12 cellular contexts compared by ENCODE assay signal in the genomic region with DNA sequence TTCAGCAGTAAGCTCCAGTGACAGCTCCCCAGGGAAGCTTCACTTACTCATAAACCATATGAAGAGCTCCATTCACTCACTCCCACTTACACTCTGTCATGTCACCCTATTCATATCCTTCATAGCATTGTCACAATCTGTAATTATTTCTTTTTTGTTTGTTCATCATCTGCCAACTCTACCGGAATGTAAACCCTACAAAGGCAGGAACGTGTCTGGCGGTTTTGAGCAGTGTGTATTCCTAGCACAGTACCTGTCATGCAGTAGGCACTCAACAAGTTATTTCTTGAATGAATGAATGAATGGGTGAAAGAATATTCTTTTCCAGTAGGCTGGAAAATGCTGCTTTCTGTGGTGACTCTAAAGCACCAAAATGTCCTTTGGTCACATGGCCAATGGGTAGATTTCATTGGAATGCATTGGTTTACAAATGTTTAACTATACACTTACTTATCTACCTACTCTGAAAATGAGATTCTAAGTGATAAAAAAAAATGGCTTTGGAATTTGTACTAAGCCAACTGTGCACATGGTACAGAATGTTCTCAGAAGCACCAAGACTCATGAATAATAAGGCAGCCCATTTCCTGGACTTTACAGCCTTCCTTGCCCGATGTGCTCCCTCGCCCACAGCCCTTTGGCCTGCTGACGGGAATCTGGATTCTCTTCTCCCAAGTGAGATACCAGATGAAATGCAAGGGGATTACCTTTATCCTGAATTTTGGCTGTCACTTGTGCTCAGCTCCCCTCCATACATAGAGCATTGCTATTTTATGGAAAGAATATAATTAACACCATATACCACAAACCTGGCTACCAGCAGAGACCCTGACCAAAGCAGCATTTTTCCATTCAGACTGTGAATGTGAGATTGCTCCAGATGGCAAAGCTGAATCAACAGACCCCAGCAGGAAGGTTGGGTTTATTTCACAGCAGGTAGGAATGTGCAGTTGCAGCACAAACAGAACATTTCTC.
DNase-seq lines count a peak whose midpoint lies in the region; ATAC-seq and TF ChIP-seq lines count a peak whose summit lies in the region.
"Had no signal": no experiment of that assay in that cellular context is flagged by ENCODE, and none has a peak within 500 bp of the region (broad histone marks: within the 10 kb centered on the region; RNA-seq: fewer than 3 reads in every experiment).

No MANE protein-coding gene starts in this region.

- H3K9me3 ChIP-seq in mucosa of rectum (ENCODE audit: control insufficient read depth in 2 of 2, low read length in 2 of 2) = no peaks in the 10 kb centered on the region

- H3K4me1 ChIP-seq in mucosa of rectum (ENCODE audit: control insufficient read depth in 2 of 2, insufficient read depth in 2 of 2, low read length in 2 of 2) = peaks cover 10 to 27% of the 10 kb centered on the region in 2 donors

- peak; percentile 18 for DNase-seq in H4 (ENCODE audit: low spot score)
- DNase-seq in NCI-H2081 treated with DMSO at 0.1 percent for 48 hours (lab: John Stamatoyannopoulos, UW) = peak; percentile 50
- DNase-seq in cardiac fibroblast (ENCODE audit: low read depth in 2 of 2) = peak; percentile 57 to 65
- no peak for DNase-seq in sciatic nerve (ENCODE audit: low spot score)
- DNase-seq in activated naive CD4-positive, alpha-beta T cell (lab: John Stamatoyannopoulos, UW) = no peak
- no peak for DNase-seq in KBM-7
- DNase-seq: activated CD8-positive, alpha-beta memory T cell treated with anti-CD3 and anti-CD28 coated beads, Interleukin-2, amount 50 U/mL, for 4 hours; CD8-positive, alpha-beta memory T cell; naive thymus-derived CD4-positive, alpha-beta T cell had no signal

- peak overlapping the region; percentile 68 to 76 for H3K27ac ChIP-seq in mucosa of rectum (ENCODE audit: low read depth in 2 of 2, low read length in 2 of 2)

- H3K27me3 ChIP-seq in mucosa of rectum (ENCODE audit: control insufficient read depth in 2 of 2, insufficient read depth in 2 of 2, low read length in 2 of 2) = no peaks in the 10 kb centered on the region

- intact Hi-C loops in sciatic nerve (cut with DNase I) = no loop called here

- in situ Hi-C loops in KBM-7 (cut with MboI; ENCODE audit: low pct_unique_long_range_greater_than_20kb, low sequenced_read_pairs) = no loop called here

- no peak overlapping the region for H3K9ac ChIP-seq in mucosa of rectum (ENCODE audit: low read depth in 1 of 2, low read length in 2 of 2)

- H3K4me3 ChIP-seq in cardiac fibroblast (replicated peaks in 1 of 2; ENCODE audit: low read depth in 2 of 2, low read length in 2 of 2) (no peak overlapping the region), mucosa of rectum (ENCODE audit: low read length in 2 of 2) (no peak overlapping the region)
- H3K4me3 ChIP-seq: K562 had no signal

- H3K36me3 ChIP-seq in mucosa of rectum (ENCODE audit: control insufficient read depth in 2 of 2, insufficient read depth in 2 of 2, low read length in 2 of 2) = no peaks in the 10 kb centered on the region

- TF ChIP-seq CTCF in cardiac fibroblast (IDR thresholded peaks at IDR 0.05; ENCODE audit: low read depth, low read length) = peak; percentile 14

- no peak for ATAC-seq in sciatic nerve
- no peak for ATAC-seq in GM18502 (IDR thresholded peaks at IDR 0.05; ENCODE audit: poor library complexity, unreplicated experiment)
- ATAC-seq: K562; naive thymus-derived CD4-positive, alpha-beta T cell had no signal

Comparison
In these comparisons a context has a peak if more than half of its experiments do, and no peak if none do; other contexts are left out.
1. DNase-seq: peak in H4 (single experiment), NCI-H2081 treated with DMSO at 0.1 percent for 48 hours (single experiment) and cardiac fibroblast (2 of 2); none in sciatic nerve (single experiment), activated naive CD4-positive, alpha-beta T cell (0 of 4) and KBM-7 (single experiment).